In genomic region chr20:21505810-21506530, GRCh38 we compare ENCODE assay signal across 8 cellular contexts. TPM values are rescaled to one million over a fixed set of nuclear protein-coding genes. Genes with fewer than 3 reads are reported as not detected.
A peak's percentile ranks its signal among the peaks of the same experiment; 100 is the strongest.
DNase-seq lines count a peak whose midpoint lies in the region; ATAC-seq, FAIRE-seq and TF ChIP-seq lines count a peak whose summit lies in the region.

No MANE protein-coding gene starts in this region.

- no TSS peak for BruUV-seq in endothelial cell of umbilical vein (replicated peaks; lab: Mats Ljungman, UMichigan)

- H3K27me3 ChIP-seq in endothelial cell of umbilical vein (ENCODE audit: control insufficient read depth in 2 of 2, insufficient read depth in 2 of 2, low read length in 2 of 2): peaks cover 43 to 50% of the 10 kb centered on the region in 2 experiments

- peak; percentile 84 for TF ChIP-seq CTCF in GM12873 (IDR thresholded peaks at IDR 0.05; ENCODE audit: insufficient read depth, low read depth, low read length, missing control alignments)
- peak; percentile 87 for TF ChIP-seq CTCF in endothelial cell of umbilical vein (IDR thresholded peaks at IDR 0.05; ENCODE audit: extremely low read depth in 1 of 2, insufficient read depth in 1 of 2, low read depth in 1 of 2, low read length in 2 of 2)

- dilution Hi-C loops in endothelial cell of umbilical vein (cut with MboI; ENCODE audit: extremely low pct_ligation_motif_present, low sequenced_read_pairs): no loop called here

- H3K27ac ChIP-seq in endothelial cell of umbilical vein (ENCODE audit: insufficient read depth, low read depth, low read length): no peak overlapping the region

- peak overlapping the region; percentile 42 for H3K4me2 ChIP-seq in endothelial cell of umbilical vein (ENCODE audit: insufficient read depth, low read length)

- POLR2A ChIA-PET in endothelial cell of umbilical vein (lab: Charles Lee): no interaction called here

- H3K9ac ChIP-seq in endothelial cell of umbilical vein (replicated peaks; ENCODE audit: extremely low read depth, insufficient read depth, low read length): no peak overlapping the region

- H3K4me1 ChIP-seq in endothelial cell of umbilical vein (ENCODE audit: control insufficient read depth, extremely low read depth, insufficient read depth, low read length): peaks cover 9% of the 10 kb centered on the region

- H3K9me1 ChIP-seq in endothelial cell of umbilical vein (replicated peaks; ENCODE audit: control insufficient read depth, extremely low read depth, insufficient read depth, low read length): no peaks in the 10 kb centered on the region

- no peak for FAIRE-seq in endothelial cell of umbilical vein (lab: Jason Lieb, UNC)

- peak overlapping the region; percentile 90 for H2AFZ ChIP-seq in endothelial cell of umbilical vein (ENCODE audit: low read depth, low read length)

- no peaks in the 10 kb centered on the region for H3K9me3 ChIP-seq in endothelial cell of umbilical vein (replicated peaks; ENCODE audit: control insufficient read depth, insufficient read depth, low read length)

- ATAC-seq in GM19324 (IDR thresholded peaks at IDR 0.05; ENCODE audit: low FRiP score, unreplicated experiment): no peak
- ATAC-seq in HG03457 (IDR thresholded peaks at IDR 0.05; ENCODE audit: unreplicated experiment): no peak

- intact Hi-C loops in endothelial cell of umbilical vein (cut with micrococcal nuclease): loop anchor here (1.0 to 5.0 kb wide), 7 partner anchors 66 to 669 kb away; partner anchors contain the start of gene NKX2-4

- no peaks in the 10 kb centered on the region for H4K20me1 ChIP-seq in endothelial cell of umbilical vein (replicated peaks; ENCODE audit: control insufficient read depth, extremely low read depth, insufficient read depth, low read length)

- peak; percentile 34 for DNase-seq in NCI-H1048 (lab: John Stamatoyannopoulos, UW)
- peak; percentile 93 for DNase-seq in activated CD8-positive, alpha-beta memory T cell treated with anti-CD3 and anti-CD28 coated beads, Interleukin-2, amount 50 U/mL, for 48 hours
- DNase-seq in endothelial cell of umbilical vein (ENCODE audit: low read depth, low spot score): peak; percentile 37
- peak; percentile 38 for DNase-seq in mucosa of gallbladder (ENCODE audit: low spot score)
- DNase-seq in stimulated activated CD8-positive, alpha-beta memory T cell treated with anti-CD3 and anti-CD28 coated beads, Interleukin-4, amount 100 ng/mL, for 48 hours: peak; percentile 85

- TF ChIP-seq POLR2A in endothelial cell of umbilical vein (IDR thresholded peaks at IDR 0.05; ENCODE audit: low read depth, low read length): no peak

- no peaks in the 10 kb centered on the region for H3K36me3 ChIP-seq in endothelial cell of umbilical vein (ENCODE audit: control insufficient read depth in 2 of 2, extremely low read depth in 1 of 2, insufficient read depth in 2 of 2, low read length in 2 of 2)

- H3K4me3 ChIP-seq in endothelial cell of umbilical vein (replicated peaks in 1 of 3; ENCODE audit: insufficient read depth in 1 of 3, low read depth in 1 of 3, low read length in 3 of 3): peak overlapping the region in 2 of 3 experiments; percentile 3 to 5

- CTCF ChIA-PET in endothelial cell of umbilical vein (lab: Charles Lee): interaction anchor here (0.6 to 12.0 kb wide), 36 partner anchors 9 to 681 kb away, joined by 3 to 443 read pairs (median 6); partner anchors contain the start of genes KIZ, NKX2-2 and XRN2

- no peaks in the 10 kb centered on the region for H3K79me2 ChIP-seq in endothelial cell of umbilical vein (ENCODE audit: control insufficient read depth, insufficient read depth, low read length)

TF ChIP-seq in endothelial cell of umbilical vein, 7 proteins besides CTCF, POLR2A, EP300 and RAD21:
- TF ChIP-seq JUN (IDR thresholded peaks at IDR 0.05; ENCODE audit: borderline replicate concordance, insufficient read depth, insufficient read length, low read depth) (no peak), FOS (IDR thresholded peaks at IDR 0.05; ENCODE audit: borderline replicate concordance, insufficient read depth, low read length) (no peak), EZH2 (IDR thresholded peaks at IDR 0.05; ENCODE audit: borderline replicate concordance, low read depth, low read length, severe bottlenecking) (no peak), GATA2 (IDR thresholded peaks at IDR 0.05; ENCODE audit: insufficient read depth, insufficient read length, low read depth, low read length) (no peak), MAX (IDR thresholded peaks at IDR 0.05; ENCODE audit: insufficient read depth, insufficient read length) (no peak), POLR2AphosphoS5 (IDR thresholded peaks at IDR 0.05; ENCODE audit: insufficient read depth, low read depth, low read length) (no peak), MYC (IDR thresholded peaks at IDR 0.05; ENCODE audit: low read depth, low read length) (no peak)
TF ChIP-seq in endothelial cell of umbilical vein: peak in this region for 0.

RNA-seq across cellular contexts. Expression of gene NKX2-2, which starts 7.9 kb away (rescaled TPM):
- total RNA-seq in endothelial cell of umbilical vein: not detected in 2 replicates
- not detected in 2 replicates for polyA plus RNA-seq in endothelial cell of umbilical vein
- not detected in 2 replicates for polyA plus RNA-seq in endothelial cell of umbilical vein (2011; cell fraction: cytosol; rRNA removed)
- not detected in 2 replicates for polyA plus RNA-seq in endothelial cell of umbilical vein (2011; cell fraction: nucleus; rRNA removed)
- not detected in 2 replicates for polyA plus RNA-seq in endothelial cell of umbilical vein (2012)
- not detected in 2 replicates for polyA minus RNA-seq in endothelial cell of umbilical vein
- polyA minus RNA-seq in endothelial cell of umbilical vein (2011; cell fraction: cytosol; rRNA and poly(A)+ RNA removed): not detected
- not detected in 2 replicates for polyA minus RNA-seq in endothelial cell of umbilical vein (2011; cell fraction: nucleus; rRNA and poly(A)+ RNA removed)
- total RNA-seq in mucosa of gallbladder: not detected

Comparison
In these comparisons a context has a peak if more than half of its experiments do, and no peak if none do; other contexts are left out.
1. DNase-seq: peak in every context shown above with its lines; median percentile 93 in activated CD8-positive, alpha-beta memory T cell treated with anti-CD3 and anti-CD28 coated beads, Interleukin-2, amount 50 U/mL, for 48 hours; 85 in stimulated activated CD8-positive, alpha-beta memory T cell treated with anti-CD3 and anti-CD28 coated beads, Interleukin-4, amount 100 ng/mL, for 48 hours; 38 in mucosa of gallbladder; 37 in endothelial cell of umbilical vein; 34 in NCI-H1048.